8 cellular contexts compared by ENCODE assay signal in genomic region chr9:137240841-137241489, GRCh38. TPM values are rescaled to one million over a fixed set of nuclear protein-coding genes. Genes with fewer than 3 reads are reported as not detected.
DNase-seq lines count a peak whose midpoint lies in the region; ATAC-seq and TF ChIP-seq lines count a peak whose summit lies in the region.

TUBB4B (plus strand) TSS chr9:137241287; CDS start chr9:137241361, 74 bp downstream.

- no peaks in the 10 kb centered on the region for H3K9me3 ChIP-seq in ovary
- H3K9me3 ChIP-seq in thyroid gland: no peaks in the 10 kb centered on the region

- intact Hi-C loops in Right ventricle myocardium inferior (cut with DNase I) (loop anchor here (2.0 kb wide), 2 partner anchors 36 to 60 kb away; partner anchors contain the start of gene TOR4A), ovary (cut with DNase I) (no loop called here), thyroid gland (cut with DNase I) (no loop called here)

- TF ChIP-seq POLR2A in ovary (IDR thresholded peaks at IDR 0.05) (peak; percentile 100), thyroid gland (IDR thresholded peaks at IDR 0.05) (peak; percentile 99 to 100)

- H3K27me3 ChIP-seq in ovary (no peaks in the 10 kb centered on the region), thyroid gland (no peaks in the 10 kb centered on the region)

- H3K36me3 ChIP-seq in ovary (no peaks in the 10 kb centered on the region), thyroid gland (peaks cover 16 to 18% of the 10 kb centered on the region in 2 donors)

- TF ChIP-seq EP300 in ovary (IDR thresholded peaks at IDR 0.05): no peak

- DNase-seq in GM12864 (ENCODE audit: low read depth) (peak; percentile 100), NCI-H1417 (lab: John Stamatoyannopoulos, UW) (peak; percentile 94 to 100 (median 100)), SW 1271 (lab: John Stamatoyannopoulos, UW) (peak; percentile 99 to 100), Right ventricle myocardium inferior (ENCODE audit: missing footprints) (peak; percentile 99), ovary (peak; percentile 99 to 100 (median 100)), thyroid gland (peak; percentile 99 to 100)
- peak; percentile 90 for DNase-seq in activated naive CD8-positive, alpha-beta T cell treated with anti-CD3 and anti-CD28 coated beads, Interleukin-2, amount 50 U/mL, for 16 hours (ENCODE audit: low read depth, low spot score)

- ATAC-seq in HG02759 (IDR thresholded peaks at IDR 0.05; ENCODE audit: unreplicated experiment) (peak; percentile 76), Right ventricle myocardium inferior (peak; percentile 91)

- peak within 1 kb of the TSS; percentile 96 for H3K4me3 ChIP-seq in GM12864 (ENCODE audit: low read depth, low read length)
- peak within 1 kb of the TSS; percentile 64 for H3K4me3 ChIP-seq in ovary
- peak within 1 kb of the TSS; percentile 71 to 83 (median 72) for H3K4me3 ChIP-seq in thyroid gland (replicated peaks in 1 of 3)

- peaks cover 12% of the 10 kb centered on the region for H3K4me1 ChIP-seq in ovary (ENCODE audit: insufficient read depth)
- peaks cover 22 to 52% of the 10 kb centered on the region in 2 donors for H3K4me1 ChIP-seq in thyroid gland

- peak within 1 kb of the TSS; percentile 63 to 95 for H3K27ac ChIP-seq in ovary
- H3K27ac ChIP-seq in thyroid gland: peak within 1 kb of the TSS; percentile 91 to 97 (median 94)

- 0 to 1% (median 1%) methylated on average over 36 to 67 of the region's 67 CpGs for WGBS in ovary, 3 donors
- WGBS in thyroid gland, 2 donors: 0 to 1% methylated on average over 23 to 44 of the region's 67 CpGs

- TF ChIP-seq CTCF in GM12864 (IDR thresholded peaks at IDR 0.05; ENCODE audit: low read depth, low read length, missing control alignments): no peak
- peak in 1 of 3 donors; percentile 6 for TF ChIP-seq CTCF in ovary (IDR thresholded peaks at IDR 0.05)
- TF ChIP-seq CTCF in thyroid gland (IDR thresholded peaks at IDR 0.05): peak in 1 of 6 experiments; percentile 15

RNA-seq across cellular contexts. Expression of gene TUBB4B, which starts in this region (rescaled TPM):
- total RNA-seq in Right ventricle myocardium inferior (620 TPM), ovary (100 to 1,000 TPM in 6 of 7 donors, 10 to 100 TPM in 1; 88.0 to 234 (median 175) TPM), thyroid gland (100 to 1,000 TPM; 181 to 757 (median 487) TPM)
- polyA plus RNA-seq in ovary: 10 to 100 TPM; 62.8 to 88.6 TPM

Comparison
In these comparisons a context has a peak if more than half of its experiments do, and no peak if none do; other contexts are left out.
1. Peak in every context shown above with its lines: DNase-seq, ATAC-seq, H3K4me3 ChIP-seq and H3K27ac ChIP-seq.